Comparison of ENCODE assay signal across 17 cellular contexts in the genomic region with DNA sequence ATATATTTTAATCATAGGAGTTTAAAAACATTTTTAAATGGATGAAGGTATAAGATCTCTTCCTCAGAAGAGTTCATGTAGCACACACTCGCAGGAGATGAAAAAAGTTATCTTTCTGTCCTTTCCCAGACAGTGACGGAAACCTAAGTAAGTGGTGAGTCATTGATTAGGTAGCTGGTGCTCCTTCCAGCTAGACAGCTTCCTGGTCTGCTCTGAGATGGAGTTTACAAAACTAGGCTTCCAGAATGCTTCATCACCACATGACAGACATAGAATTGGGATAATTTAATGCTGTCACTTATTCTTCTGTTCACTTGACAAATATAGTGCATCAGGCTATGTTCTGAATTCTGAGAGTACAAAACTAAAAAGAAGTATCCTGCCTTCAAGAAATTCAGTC.
DNase-seq lines count a peak whose midpoint lies in the region; ATAC-seq and TF ChIP-seq lines count a peak whose summit lies in the region.
"Had no signal": no experiment of that assay in that cellular context is flagged by ENCODE, and none has a peak within 500 bp of the region (broad histone marks: within the 10 kb centered on the region; RNA-seq: fewer than 3 reads in every experiment).

No MANE protein-coding gene starts in this region.

- H3K9me3 ChIP-seq in naive thymus-derived CD4-positive, alpha-beta T cell (ENCODE audit: control insufficient read depth in 2 of 3, low read length in 3 of 3): no peaks in the 10 kb centered on the region

- ATAC-seq in SK-N-SH treated with all-trans-retinoic acid at 6 μM for 48 hours: peak; percentile 98
- no peak for ATAC-seq in naive thymus-derived CD4-positive, alpha-beta T cell
- ATAC-seq: HepG2 had no signal

- no peaks in the 10 kb centered on the region for H3K9me3 Mint-ChIP-seq in HFFc6
- H3K9me3 Mint-ChIP-seq in naive thymus-derived CD4-positive, alpha-beta T cell: peaks cover 0 to 7% (median 0%) of the 10 kb centered on the region in 11 donors
- H3K9me3 Mint-ChIP-seq: activated CD4-positive, alpha-beta memory T cell treated with anti-CD3 and anti-CD28 coated beads for 36 hours; activated naive CD4-positive, alpha-beta T cell treated with anti-CD3 and anti-CD28 coated beads, Interleukin-2, amount 50 U/mL, for 24 hours; nephron progenitor cell had no signal

- peak; percentile 46 for DNase-seq in HFFc6
- peak; percentile 65 for DNase-seq in glomerular visceral epithelial cell (ENCODE audit: extremely low spot score)
- DNase-seq in renal cortical epithelial cell (ENCODE audit: low read depth): peak; percentile 14
- DNase-seq in NCI-H345 (lab: John Stamatoyannopoulos, UW): no peak
- DNase-seq in posterior vena cava (ENCODE audit: low spot score): no peak
- DNase-seq in hypothalamus (lab: John Stamatoyannopoulos, UW): no peak
- no peak for DNase-seq in naive thymus-derived CD4-positive, alpha-beta T cell
- DNase-seq: activated CD4-positive, alpha-beta memory T cell treated with anti-CD3 and anti-CD28 coated beads for 36 hours; erythroblast; immature natural killer cell; nephron progenitor cell; NK-92 treated with Interleukin-12 subunit alpha and Interleukin-12 subunit beta, amount 100 ng/mL, for 24 hours; stimulated activated CD4-positive, alpha-beta T cell treated with anti-CD3 and anti-CD28 coated beads, Interleukin-12 subunit alpha, Interleukin-12 subunit beta, amount 100 ng/mL, for 4 hours had no signal

- H3K4me1 Mint-ChIP-seq in HFFc6 (ENCODE audit: low read depth): peaks cover 33% of the 10 kb centered on the region
- no peaks in the 10 kb centered on the region for H3K4me1 Mint-ChIP-seq in naive thymus-derived CD4-positive, alpha-beta T cell
- H3K4me1 Mint-ChIP-seq: activated naive CD4-positive, alpha-beta T cell treated with anti-CD3 and anti-CD28 coated beads, Interleukin-2, amount 50 U/mL, for 24 hours; immature natural killer cell; memory B cell; nephron progenitor cell had no signal

- no peak overlapping the region for H3K27ac Mint-ChIP-seq in HFFc6
- H3K27ac Mint-ChIP-seq in naive thymus-derived CD4-positive, alpha-beta T cell: no peak overlapping the region
- H3K27ac Mint-ChIP-seq: activated CD4-positive, alpha-beta memory T cell treated with anti-CD3 and anti-CD28 coated beads for 36 hours; activated naive CD4-positive, alpha-beta T cell treated with anti-CD3 and anti-CD28 coated beads, Interleukin-2, amount 50 U/mL, for 24 hours; immature natural killer cell; memory B cell; nephron progenitor cell had no signal

- no peaks in the 10 kb centered on the region for H3K4me1 ChIP-seq in naive thymus-derived CD4-positive, alpha-beta T cell (ENCODE audit: control insufficient read depth in 2 of 2, insufficient read depth in 2 of 2, low read length in 2 of 2)

- intact Hi-C loops in posterior vena cava (cut with DNase I): no loop called here
- intact Hi-C loops in naive thymus-derived CD4-positive, alpha-beta T cell (cut with micrococcal nuclease): no loop called here

- no peaks in the 10 kb centered on the region for H3K27me3 Mint-ChIP-seq in HFFc6 (ENCODE audit: insufficient read depth)
- no peaks in the 10 kb centered on the region for H3K27me3 Mint-ChIP-seq in naive thymus-derived CD4-positive, alpha-beta T cell
- H3K27me3 Mint-ChIP-seq: activated CD4-positive, alpha-beta memory T cell treated with anti-CD3 and anti-CD28 coated beads for 36 hours; activated naive CD4-positive, alpha-beta T cell treated with anti-CD3 and anti-CD28 coated beads, Interleukin-2, amount 50 U/mL, for 24 hours; memory B cell had no signal

- H3K36me3 ChIP-seq in naive thymus-derived CD4-positive, alpha-beta T cell (ENCODE audit: control insufficient read depth in 2 of 3, insufficient read depth in 3 of 3, low read length in 3 of 3): no peaks in the 10 kb centered on the region

- CTCF ChIA-PET in naive thymus-derived CD4-positive, alpha-beta T cell (lab: Charles Lee): no interaction called here

- H3K36me3 Mint-ChIP-seq in HFFc6 (ENCODE audit: low read depth): no peaks in the 10 kb centered on the region
- no peaks in the 10 kb centered on the region for H3K36me3 Mint-ChIP-seq in naive thymus-derived CD4-positive, alpha-beta T cell
- H3K36me3 Mint-ChIP-seq: activated CD4-positive, alpha-beta memory T cell treated with anti-CD3 and anti-CD28 coated beads for 36 hours; activated naive CD4-positive, alpha-beta T cell treated with anti-CD3 and anti-CD28 coated beads, Interleukin-2, amount 50 U/mL, for 24 hours; immature natural killer cell; memory B cell had no signal

- no peak overlapping the region for H3K27ac ChIP-seq in naive thymus-derived CD4-positive, alpha-beta T cell (ENCODE audit: low read depth, low read length)

- H3K4me3 ChIP-seq in naive thymus-derived CD4-positive, alpha-beta T cell (ENCODE audit: low read length): no peak overlapping the region

- no peak for TF ChIP-seq CTCF in HFFc6 (IDR thresholded peaks at IDR 0.05)

- H3K27me3 ChIP-seq in naive thymus-derived CD4-positive, alpha-beta T cell (ENCODE audit: control insufficient read depth in 2 of 2, insufficient read depth in 2 of 2, low read length in 2 of 2): no peaks in the 10 kb centered on the region

- no peak overlapping the region for H3K4me3 Mint-ChIP-seq in HFFc6
- H3K4me3 Mint-ChIP-seq in naive thymus-derived CD4-positive, alpha-beta T cell: no peak overlapping the region
- H3K4me3 Mint-ChIP-seq: activated CD4-positive, alpha-beta memory T cell treated with anti-CD3 and anti-CD28 coated beads for 36 hours; activated naive CD4-positive, alpha-beta T cell treated with anti-CD3 and anti-CD28 coated beads, Interleukin-2, amount 50 U/mL, for 24 hours; immature natural killer cell; memory B cell; nephron progenitor cell had no signal

- POLR2A ChIA-PET in naive thymus-derived CD4-positive, alpha-beta T cell (lab: Charles Lee): no interaction called here

TF ChIP-seq in SK-N-SH treated with all-trans-retinoic acid at 6 μM for 48 hours, 23 proteins besides CTCF, POLR2A, EP300 and RAD21:
- TF ChIP-seq ZNF8 (CRISPR knock-in tag; IDR thresholded peaks at IDR 0.05): no peak
- peak; percentile 51 for TF ChIP-seq ISL1 (CRISPR knock-in tag; IDR thresholded peaks at IDR 0.05)
TF ChIP-seq in SK-N-SH treated with all-trans-retinoic acid at 6 μM for 48 hours: peak in this region for 1.

Comparison
In these comparisons a context has a peak if more than half of its experiments do, and no peak if none do; other contexts are left out.
1. DNase-seq: peak in HFFc6 (single experiment), glomerular visceral epithelial cell (single experiment) and renal cortical epithelial cell (single experiment); none in NCI-H345 (single experiment), posterior vena cava (single experiment), hypothalamus (0 of 51) and naive thymus-derived CD4-positive, alpha-beta T cell (0 of 9).